ENCODE assay signal across 12 cellular contexts in the genomic region with DNA sequence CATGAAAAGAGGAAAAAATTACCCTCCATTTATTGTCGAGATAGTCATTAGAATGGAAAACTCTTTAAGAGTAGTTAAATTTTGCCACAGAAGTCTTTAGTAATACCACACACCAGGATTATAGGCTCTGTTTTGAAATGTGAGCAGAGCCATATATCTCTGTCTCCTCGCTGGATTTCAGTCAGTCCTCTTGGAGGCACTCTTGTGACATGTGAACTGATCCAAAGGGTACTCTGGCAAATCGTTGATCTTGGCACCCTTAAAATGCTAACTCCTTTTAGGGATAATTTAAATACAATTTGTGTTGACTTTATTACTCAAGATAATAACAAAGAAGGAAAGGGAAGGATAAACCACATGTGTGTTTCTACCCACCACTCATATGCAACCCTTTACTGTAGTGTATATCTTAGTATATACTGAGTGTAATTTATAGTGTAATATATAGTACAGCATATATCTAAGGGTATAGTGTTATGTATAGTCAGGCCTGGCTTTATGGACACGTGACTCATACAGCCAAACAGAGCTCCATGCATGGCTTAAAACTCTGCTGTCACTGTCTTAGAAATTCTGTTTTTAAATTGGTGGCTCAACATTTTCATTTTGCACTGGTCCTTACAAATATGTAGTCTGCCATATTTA. TPM values are rescaled to one million over a fixed set of nuclear protein-coding genes. Genes with fewer than 3 reads are reported as not detected.
DNase-seq lines count a peak whose midpoint lies in the region; ATAC-seq and TF ChIP-seq lines count a peak whose summit lies in the region.
"Had no signal": no experiment of that assay in that cellular context is flagged by ENCODE, and none has a peak within 500 bp of the region (broad histone marks: within the 10 kb centered on the region; RNA-seq: fewer than 3 reads in every experiment).

No MANE protein-coding gene starts in this region.

- H3K4me3 ChIP-seq in AG09309 (ENCODE audit: control insufficient read depth, low read depth, low read length), result no peak overlapping the region
- H3K4me3 ChIP-seq in WERI-Rb-1 (ENCODE audit: low read depth, low read length), result no peak overlapping the region
- H3K4me3 ChIP-seq: gastroesophageal sphincter had no signal

- TF ChIP-seq CTCF in AG09309 (IDR thresholded peaks at IDR 0.05; ENCODE audit: control insufficient read depth, insufficient read depth, low read depth, low read length, missing control alignments) (peak; percentile 52), WERI-Rb-1 (IDR thresholded peaks at IDR 0.05; ENCODE audit: low read depth, low read length) (peak; percentile 52)

- no peaks in the 10 kb centered on the region for H3K36me3 ChIP-seq in WERI-Rb-1
- H3K36me3 ChIP-seq: gastroesophageal sphincter had no signal

- no peaks in the 10 kb centered on the region for H3K27me3 ChIP-seq in WERI-Rb-1 (ENCODE audit: insufficient read depth, low read depth, severe bottlenecking)
- H3K27me3 ChIP-seq: gastroesophageal sphincter had no signal

- no peak overlapping the region for H3K27ac ChIP-seq in WERI-Rb-1
- H3K27ac ChIP-seq: gastroesophageal sphincter had no signal

- H3K9me3 ChIP-seq in WERI-Rb-1 (ENCODE audit: severe bottlenecking), result peaks cover 2% of the 10 kb centered on the region

- peak; percentile 35 for DNase-seq in AG09309 (ENCODE audit: low read depth)
- DNase-seq in HuH-7 (ENCODE audit: low spot score), result peak; percentile 38
- DNase-seq in WERI-Rb-1, result peak; percentile 34
- peak; percentile 26 for DNase-seq in iPS-NIHi7 (ENCODE audit: extremely low spot score)
- no peak for DNase-seq in ureter (ENCODE audit: low spot score)
- DNase-seq in amygdala (lab: John Stamatoyannopoulos, UW), result no peak
- DNase-seq: CD4-positive, alpha-beta T cell; Karpas-422; occipital lobe had no signal

- no peak for ATAC-seq in HG02571 (IDR thresholded peaks at IDR 0.05; ENCODE audit: unreplicated experiment)
- ATAC-seq in GM21723 (IDR thresholded peaks at IDR 0.05; ENCODE audit: unreplicated experiment), result no peak
- ATAC-seq: gastroesophageal sphincter had no signal

RNA-seq across cellular contexts. Expression of a gene that starts 12.3 kb away (rescaled TPM):
- total RNA-seq in ureter, result 78.1 TPM

Comparison
In these comparisons a context has a peak if more than half of its experiments do, and no peak if none do; other contexts are left out.
1. DNase-seq: peak in AG09309 (single experiment), HuH-7 (single experiment), WERI-Rb-1 (single experiment) and iPS-NIHi7 (single experiment); none in ureter (single experiment) and amygdala (0 of 56).